ENCODE assay signal across 1 cellular context in genomic region chr9:86098793-86099694, GRCh38.
TF ChIP-seq lines count a peak whose summit lies in the region.

GOLM1 (minus strand) TSS chr9:86099558; CDS start chr9:86079320, 20,238 bp downstream.

TF ChIP-seq in GM12878, 131 proteins besides CTCF, POLR2A, EP300 and RAD21 (continued from another document):
- TF ChIP-seq PRDM15 (CRISPR knock-in tag; IDR thresholded peaks at IDR 0.05) (no peak), GATAD2B (conservative IDR thresholded peaks at IDR 0.05; ENCODE audit: low read depth) (0 out of 2 replicates have a peak, but pooled peaks have one; percentile 41), NR2F1 (conservative IDR thresholded peaks at IDR 0.05) (0 out of 2 replicates have a peak, but pooled peaks have one; percentile 18), DPF2 (IDR thresholded peaks at IDR 0.05) (peak; percentile 45; the same call in 1 of the 2 replicates), HDAC2 (IDR thresholded peaks at IDR 0.05) (no peak), HDGF (IDR thresholded peaks at IDR 0.05) (no peak)
TF ChIP-seq in GM12878: peak in this region for 5.
